Comparison of ENCODE assay signal across 9 cellular contexts in genomic region chr11:75346912-75347647, GRCh38. TPM values are rescaled to one million over a fixed set of nuclear protein-coding genes. Genes with fewer than 3 reads are reported as not detected.
DNase-seq lines count a peak whose midpoint lies in the region; TF ChIP-seq lines count a peak whose summit lies in the region.
"Had no signal": no experiment of that assay in that cellular context is flagged by ENCODE, and none has a peak within 500 bp of the region (broad histone marks: within the 10 kb centered on the region; RNA-seq: fewer than 3 reads in every experiment).

No MANE protein-coding gene starts in this region.

- no peaks in the 10 kb centered on the region for H3K27me3 Mint-ChIP-seq in activated T-cell treated with anti-CD3 and anti-CD28 coated beads, Interleukin-2, amount 50 U/mL, for 24 hours
- peaks cover 2% of the 10 kb centered on the region for H3K27me3 Mint-ChIP-seq in type B pancreatic cell

- H3K4me1 ChIP-seq in liver (ENCODE audit: control insufficient read depth in 4 of 4, insufficient read depth in 4 of 4, low read length in 3 of 4), result peaks cover 15 to 92% (median 65%) of the 10 kb centered on the region in 4 donors

- in situ Hi-C loops in brain microvascular endothelial cell (cut with HindIII; ENCODE audit: low pct_ligation_motif_present, low sequenced_read_pairs), result no loop called here

- TF ChIP-seq CTCF in brain microvascular endothelial cell (IDR thresholded peaks at IDR 0.05; ENCODE audit: low read depth, low read length, missing control alignments) (no peak), liver (IDR thresholded peaks at IDR 0.05; ENCODE audit: low read depth, low read length, missing input control) (no peak), type B pancreatic cell (conservative IDR thresholded peaks at IDR 0.05) (no peak)

- H3K4me3 Mint-ChIP-seq in activated T-cell treated with anti-CD3 and anti-CD28 coated beads, Interleukin-2, amount 50 U/mL, for 24 hours, result no peak overlapping the region
- no peak overlapping the region for H3K4me3 Mint-ChIP-seq in type B pancreatic cell

- H3K27me3 ChIP-seq in brain microvascular endothelial cell (replicated peaks), result no peaks in the 10 kb centered on the region
- no peaks in the 10 kb centered on the region for H3K27me3 ChIP-seq in liver (ENCODE audit: control insufficient read depth in 4 of 4, insufficient read depth in 4 of 4, low read length in 3 of 4)
- H3K27me3 ChIP-seq: BE2C had no signal

- no peaks in the 10 kb centered on the region for H3K9me3 ChIP-seq in liver (ENCODE audit: control insufficient read depth in 4 of 4, low read length in 3 of 4)
- H3K9me3 ChIP-seq: BE2C had no signal

- H3K9me3 Mint-ChIP-seq in activated T-cell treated with anti-CD3 and anti-CD28 coated beads, Interleukin-2, amount 50 U/mL, for 24 hours, result no peaks in the 10 kb centered on the region
- no peaks in the 10 kb centered on the region for H3K9me3 Mint-ChIP-seq in type B pancreatic cell

- no peak overlapping the region for H3K4me3 ChIP-seq in brain microvascular endothelial cell (ENCODE audit: low read depth, low read length)
- H3K4me3 ChIP-seq in liver (ENCODE audit: low read depth in 1 of 3, low read length in 3 of 3), result no peak overlapping the region

- peaks cover 89% of the 10 kb centered on the region for H3K4me1 Mint-ChIP-seq in activated T-cell treated with anti-CD3 and anti-CD28 coated beads, Interleukin-2, amount 50 U/mL, for 24 hours (ENCODE audit: low read depth)
- peaks cover 60% of the 10 kb centered on the region for H3K4me1 Mint-ChIP-seq in type B pancreatic cell (ENCODE audit: unreplicated experiment)

- TF ChIP-seq RAD21 in liver (IDR thresholded peaks at IDR 0.05), result no peak

- no peak overlapping the region for H3K9ac ChIP-seq in liver (ENCODE audit: low read depth in 1 of 2, low read length in 2 of 2)

- H3K36me3 Mint-ChIP-seq in activated T-cell treated with anti-CD3 and anti-CD28 coated beads, Interleukin-2, amount 50 U/mL, for 24 hours (ENCODE audit: low read depth), result no peaks in the 10 kb centered on the region
- H3K36me3 Mint-ChIP-seq in type B pancreatic cell, result no peaks in the 10 kb centered on the region

- no peak for DNase-seq in activated T-cell treated with anti-CD3 and anti-CD28 coated beads, Interleukin-2, amount 50 U/mL, for 24 hours
- DNase-seq in activated T-cell treated with anti-CD3 and anti-CD28 coated beads for 4 hours, result no peak
- DNase-seq in brain microvascular endothelial cell, result no peak
- DNase-seq in type B pancreatic cell (ENCODE audit: extremely low spot score, unreplicated experiment), result no peak
- DNase-seq in activated CD4-positive, alpha-beta T cell treated with anti-CD3 and anti-CD28 coated beads for 1 hour, result no peak
- no peak for DNase-seq in AG08396 (ENCODE audit: low spot score)
- DNase-seq in SW 1271 (lab: John Stamatoyannopoulos, UW), result no peak
- DNase-seq: BE2C had no signal

- H3K27ac ChIP-seq in brain microvascular endothelial cell (peak overlapping the region; percentile 2), liver (ENCODE audit: low read depth in 1 of 2, low read length in 2 of 2) (peak overlapping the region; percentile 2 to 36)

- H3K36me3 ChIP-seq in brain microvascular endothelial cell (replicated peaks) (no peaks in the 10 kb centered on the region), liver (ENCODE audit: control insufficient read depth in 4 of 4, insufficient read depth in 3 of 4, low read depth in 1 of 4, low read length in 3 of 4) (no peaks in the 10 kb centered on the region)

- WGBS in liver, result 72% methylated on average over 11 of the region's 11 CpGs

- peak overlapping the region; percentile 47 for H3K27ac Mint-ChIP-seq in activated T-cell treated with anti-CD3 and anti-CD28 coated beads, Interleukin-2, amount 50 U/mL, for 24 hours
- peak overlapping the region; percentile 30 for H3K27ac Mint-ChIP-seq in type B pancreatic cell

TF ChIP-seq in liver, 16 proteins besides CTCF, POLR2A, EP300 and RAD21:
- TF ChIP-seq SP1 (IDR thresholded peaks at IDR 0.05), result no peak
- peak in 1 of 2 donors; percentile 15 for TF ChIP-seq RXRA (IDR thresholded peaks at IDR 0.05)
- no peak for TF ChIP-seq FOXA2 (IDR thresholded peaks at IDR 0.05)
- peak; percentile 62 for TF ChIP-seq NR2F2 (IDR thresholded peaks at IDR 0.05)
- TF ChIP-seq EGR1 (IDR thresholded peaks at IDR 0.05; ENCODE audit: low read depth in 2 of 2), result no peak
- TF ChIP-seq ATF3 (IDR thresholded peaks at IDR 0.05), result no peak

RNA-seq across cellular contexts. Expression of gene ARRB1, which starts 4.4 kb away (rescaled TPM):
- total RNA-seq in liver, result 10 to 100 TPM; 19.3 to 21.2 TPM
- polyA plus RNA-seq in liver, result 1 to 10 TPM; 3.3 to 5.7 TPM
- 32.7 and 32.8 TPM in 2 replicates for total RNA-seq in type B pancreatic cell (ENCODE audit: low replicate concordance)

RNA-seq across cellular contexts. Expression of gene RPS3, which starts 52.2 kb away (rescaled TPM):
- total RNA-seq in liver (1,000 to 10,000 TPM in 1 of 2 donors, 100 to 1,000 TPM in 1; 289 to 1,115 TPM), type B pancreatic cell (ENCODE audit: low replicate concordance) (3,170 and 3,442 TPM in 2 replicates)
- polyA plus RNA-seq in liver, result 100 to 1,000 TPM; 365 to 620 TPM
